In genomic region chr16:11977206-11978041, GRCh38 we compare ENCODE assay signal across 8 cellular contexts. TPM values are rescaled to one million over a fixed set of nuclear protein-coding genes. Genes with fewer than 3 reads are reported as not detected.
DNase-seq lines count a peak whose midpoint lies in the region; ATAC-seq and TF ChIP-seq lines count a peak whose summit lies in the region.

No MANE protein-coding gene starts in this region.

- DNase-seq in AG09309 (ENCODE audit: low read depth): peak; percentile 72
- DNase-seq in HK-2 (ENCODE audit: unreplicated experiment): peak; percentile 13
- DNase-seq in activated naive CD8-positive, alpha-beta T cell treated with anti-CD3 and anti-CD28 coated beads, Interleukin-2, amount 50 U/mL, for 24 hours: no peak
- DNase-seq in right atrium auricular region (ENCODE audit: low spot score): peak; percentile 65
- DNase-seq in gastrocnemius medialis: peak in 1 of 2 donors; percentile 43
- no peak for DNase-seq in occipital lobe (lab: John Stamatoyannopoulos, UW)
- no peak for DNase-seq in NCI-H1092 (lab: John Stamatoyannopoulos, UW)

- peaks cover 45% of the 10 kb centered on the region for H3K4me1 Mint-ChIP-seq in activated naive CD8-positive, alpha-beta T cell treated with anti-CD3 and anti-CD28 coated beads, Interleukin-2, amount 50 U/mL, for 24 hours

- in situ Hi-C loops in gastrocnemius medialis (cut with MboI; ENCODE audit: low sequenced_read_pairs in 4 of 4): loop anchor here in 3 of 4 donors (5.0 to 10.0 kb wide), 2 partner anchors 87 to 90 kb away; no protein-coding TSS in a partner anchor

- no peak for ATAC-seq in activated naive CD8-positive, alpha-beta T cell treated with anti-CD3 and anti-CD28 coated beads, Interleukin-2, amount 50 U/mL, for 24 hours
- ATAC-seq in gastrocnemius medialis (peak; percentile 54 to 59), GM18505 (IDR thresholded peaks at IDR 0.05; ENCODE audit: unreplicated experiment) (no peak)

- peaks cover 0 to 25% of the 10 kb centered on the region in 2 donors for H3K4me1 ChIP-seq in right atrium auricular region
- H3K4me1 ChIP-seq in gastrocnemius medialis: peaks cover 17 to 24% of the 10 kb centered on the region in 2 donors

- H3K27me3 ChIP-seq in right atrium auricular region (no peaks in the 10 kb centered on the region), gastrocnemius medialis (no peaks in the 10 kb centered on the region)

- peak overlapping the region; percentile 86 for H3K27ac Mint-ChIP-seq in activated naive CD8-positive, alpha-beta T cell treated with anti-CD3 and anti-CD28 coated beads, Interleukin-2, amount 50 U/mL, for 24 hours

- H3K9me3 Mint-ChIP-seq in activated naive CD8-positive, alpha-beta T cell treated with anti-CD3 and anti-CD28 coated beads, Interleukin-2, amount 50 U/mL, for 24 hours: no peaks in the 10 kb centered on the region

- intact Hi-C loops in gastrocnemius medialis (cut with DNase I; ENCODE audit: low total_unique reads): loop anchor here (2.0 to 5.0 kb wide), 2 partner anchors 85 to 180 kb away; partner anchors contain the start of gene ZC3H7A

- peak; percentile 44 to 53 for TF ChIP-seq POLR2A in gastrocnemius medialis (IDR thresholded peaks at IDR 0.05)
- TF ChIP-seq POLR2A in GM18505 (IDR thresholded peaks at IDR 0.05; ENCODE audit: borderline replicate concordance, extremely low read depth, insufficient read depth, insufficient read length): no peak

- no peaks in the 10 kb centered on the region for H3K9me3 ChIP-seq in right atrium auricular region
- H3K9me3 ChIP-seq in gastrocnemius medialis: no peaks in the 10 kb centered on the region

- H3K4me3 Mint-ChIP-seq in activated naive CD8-positive, alpha-beta T cell treated with anti-CD3 and anti-CD28 coated beads, Interleukin-2, amount 50 U/mL, for 24 hours: peak overlapping the region; percentile 97

- H3K36me3 ChIP-seq in right atrium auricular region (peaks cover 4% of the 10 kb centered on the region), gastrocnemius medialis (no peaks in the 10 kb centered on the region)

- peak overlapping the region; percentile 82 for H3K4me3 ChIP-seq in AG09309 (ENCODE audit: control insufficient read depth, low read depth, low read length)
- H3K4me3 ChIP-seq in right atrium auricular region: peak overlapping the region; percentile 79 to 99
- peak overlapping the region; percentile 85 to 91 (median 88) for H3K4me3 ChIP-seq in gastrocnemius medialis

- H3K27me3 Mint-ChIP-seq in activated naive CD8-positive, alpha-beta T cell treated with anti-CD3 and anti-CD28 coated beads, Interleukin-2, amount 50 U/mL, for 24 hours: no peaks in the 10 kb centered on the region

- TF ChIP-seq CTCF in AG09309 (IDR thresholded peaks at IDR 0.05; ENCODE audit: control insufficient read depth, insufficient read depth, low read depth, low read length, missing control alignments) (no peak), right atrium auricular region (IDR thresholded peaks at IDR 0.05) (no peak), gastrocnemius medialis (IDR thresholded peaks at IDR 0.05 in 4 of 5, conservative IDR thresholded peaks at IDR 0.05 in 1 of 5) (no peak)

- H3K27ac ChIP-seq in right atrium auricular region: peak overlapping the region; percentile 82 to 88
- H3K27ac ChIP-seq in gastrocnemius medialis: peak overlapping the region; percentile 85 to 91 (median 89)

- no peaks in the 10 kb centered on the region for H3K36me3 Mint-ChIP-seq in activated naive CD8-positive, alpha-beta T cell treated with anti-CD3 and anti-CD28 coated beads, Interleukin-2, amount 50 U/mL, for 24 hours (ENCODE audit: low read depth)

RNA-seq across cellular contexts. Expression of gene SNX29, which starts 0.9 kb away (rescaled TPM):
- total RNA-seq in right atrium auricular region (10 to 100 TPM in 1 of 2 donors, 1 to 10 TPM in 1; 7.6 to 11.6 TPM), gastrocnemius medialis (10 to 100 TPM; 10.4 to 19.3 (median 14.3) TPM), occipital lobe (13.6 TPM)

RNA-seq across cellular contexts. Expression of gene TNFRSF17, which starts 12.4 kb away (rescaled TPM):
- total RNA-seq in right atrium auricular region: not detected
- total RNA-seq in gastrocnemius medialis: not detected
- not detected for total RNA-seq in occipital lobe

RNA-seq across cellular contexts. Expression of gene NPIPB2, which starts 35.6 kb away (rescaled TPM):
- 1 to 10 TPM in 1 of 2 donors, not detected in 1; 3.0 TPM for total RNA-seq in right atrium auricular region
- 1 to 10 TPM in 3 of 4 donors, not detected in 1; 2.3 to 5.5 (median 4.1) TPM for total RNA-seq in gastrocnemius medialis
- 0.78 TPM for total RNA-seq in occipital lobe

Comparison
In these comparisons a context has a peak if more than half of its experiments do, and no peak if none do; other contexts are left out.
1. DNase-seq: peak in AG09309 (single experiment), HK-2 (single experiment) and right atrium auricular region (single experiment); none in activated naive CD8-positive, alpha-beta T cell treated with anti-CD3 and anti-CD28 coated beads, Interleukin-2, amount 50 U/mL, for 24 hours (single experiment), occipital lobe (single experiment) and NCI-H1092 (single experiment).
2. ATAC-seq: peak in gastrocnemius medialis (2 of 2); none in activated naive CD8-positive, alpha-beta T cell treated with anti-CD3 and anti-CD28 coated beads, Interleukin-2, amount 50 U/mL, for 24 hours (single experiment) and GM18505 (single experiment).
3. Peak in every context shown above with its lines, with median percentiles within 50 percentile points of each other: H3K4me3 ChIP-seq.